ENCODE assay signal across 9 cellular contexts in the genomic region with DNA sequence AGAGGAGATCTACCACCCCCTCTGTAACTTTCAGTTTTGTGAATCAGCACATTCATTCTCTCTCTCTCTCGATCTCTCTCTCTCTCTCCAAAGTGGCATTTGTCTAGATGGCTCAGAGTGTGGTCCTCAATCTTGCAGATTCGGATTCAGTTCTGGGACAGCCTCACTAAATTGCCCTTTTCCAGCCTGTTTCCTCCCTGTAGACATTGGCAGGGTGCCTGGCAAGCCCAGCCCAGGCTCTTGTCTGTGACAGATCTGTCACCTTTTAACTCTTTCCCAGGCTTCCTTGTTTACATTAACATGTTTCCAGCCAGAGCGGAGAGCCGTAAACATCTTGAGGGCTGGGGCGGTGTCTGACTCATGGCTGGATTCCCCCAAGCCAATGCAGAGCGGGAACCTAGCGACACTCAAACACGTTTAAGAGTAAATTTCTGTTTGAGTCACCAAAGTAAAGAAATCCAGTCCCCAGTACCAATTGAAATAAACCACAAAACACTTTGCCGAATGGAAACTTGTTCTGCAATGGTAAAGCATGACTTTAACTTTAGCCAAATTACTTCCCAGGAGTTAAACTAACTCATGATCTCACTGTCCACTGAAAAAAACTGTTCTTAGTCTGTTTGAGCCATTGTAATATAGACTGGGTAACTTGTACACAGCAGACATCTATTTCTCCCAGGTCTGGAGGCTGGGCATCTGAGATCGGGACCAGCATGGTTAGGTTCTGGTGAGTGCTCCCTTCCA.
DNase-seq lines count a peak whose midpoint lies in the region; ATAC-seq lines count a peak whose summit lies in the region.
"Had no signal": no experiment of that assay in that cellular context is flagged by ENCODE, and none has a peak within 500 bp of the region (broad histone marks: within the 10 kb centered on the region; RNA-seq: fewer than 3 reads in every experiment).

No MANE protein-coding gene starts in this region.

- ATAC-seq in HG03342 (IDR thresholded peaks at IDR 0.05; ENCODE audit: unreplicated experiment) (peak; percentile 84), GM19467 (IDR thresholded peaks at IDR 0.05; ENCODE audit: unreplicated experiment) (no peak)
- ATAC-seq in stimulated activated naive B cell treated with anti-CD40 and anti-IgM and Interleukin-4, amounts not matched to agents 10 μg/mL and 1 μg/mL and 100 μg/mL, for 72 hours (replicated peaks), result peak; percentile 90

- peaks cover 4% of the 10 kb centered on the region in 2 donors for H3K4me1 Mint-ChIP-seq in stimulated activated naive B cell treated with anti-CD40 and anti-IgM and Interleukin-4, amounts not matched to agents 10 μg/mL and 1 μg/mL and 100 μg/mL, for 72 hours

- H3K9me3 Mint-ChIP-seq in stimulated activated naive B cell treated with anti-CD40 and anti-IgM and Interleukin-4, amounts not matched to agents 10 μg/mL and 1 μg/mL and 100 μg/mL, for 72 hours, result peaks cover 7 to 9% of the 10 kb centered on the region in 2 donors
- H3K9me3 Mint-ChIP-seq: dendritic cell treated with granulocyte-macrophage colony-stimulating factor and Interleukin-4, amounts not matched to agents 40 ng/mL and 50 ng/mL, for 4 days had no signal

- peak overlapping the region; percentile 65 for H3K27ac Mint-ChIP-seq in stimulated activated naive B cell treated with anti-CD40 and anti-IgM and Interleukin-4, amounts not matched to agents 10 μg/mL and 1 μg/mL and 100 μg/mL, for 72 hours
- H3K27ac Mint-ChIP-seq: dendritic cell treated with granulocyte-macrophage colony-stimulating factor and Interleukin-4, amounts not matched to agents 40 ng/mL and 50 ng/mL, for 4 days had no signal

- peak overlapping the region in 1 of 2 donors; percentile 38 for H3K4me3 Mint-ChIP-seq in stimulated activated naive B cell treated with anti-CD40 and anti-IgM and Interleukin-4, amounts not matched to agents 10 μg/mL and 1 μg/mL and 100 μg/mL, for 72 hours
- H3K4me3 Mint-ChIP-seq: dendritic cell treated with granulocyte-macrophage colony-stimulating factor and Interleukin-4, amounts not matched to agents 40 ng/mL and 50 ng/mL, for 4 days had no signal

- peaks cover 0 to 7% of the 10 kb centered on the region in 2 donors for H3K36me3 Mint-ChIP-seq in stimulated activated naive B cell treated with anti-CD40 and anti-IgM and Interleukin-4, amounts not matched to agents 10 μg/mL and 1 μg/mL and 100 μg/mL, for 72 hours

- H3K27me3 Mint-ChIP-seq in stimulated activated naive B cell treated with anti-CD40 and anti-IgM and Interleukin-4, amounts not matched to agents 10 μg/mL and 1 μg/mL and 100 μg/mL, for 72 hours, result peaks cover 26 to 48% of the 10 kb centered on the region in 2 donors

- peak; percentile 75 for DNase-seq in stimulated activated CD4-positive, alpha-beta T cell treated with anti-CD3 and anti-CD28 coated beads, Interleukin-15, amount 100 ng/mL, for 24 hours
- no peak for DNase-seq in stimulated activated CD4-positive, alpha-beta T cell treated with anti-CD3 and anti-CD28 coated beads, Interleukin-12 subunit alpha, Interleukin-12 subunit beta, amount 100 ng/mL, for 4 hours
- DNase-seq in SHP77 treated with DMSO at 0.1 percent for 48 hours (lab: John Stamatoyannopoulos, UW), result peak; percentile 40
- peak; percentile 2 for DNase-seq in fibroblast of the conjunctiva (ENCODE audit: low read depth)
- no peak for DNase-seq in stimulated activated naive B cell treated with anti-CD40 and anti-IgM and Interleukin-4, amounts not matched to agents 10 μg/mL and 1 μg/mL and 100 μg/mL, for 72 hours
- no peak for DNase-seq in NAMALWA (ENCODE audit: low spot score)

Comparison
In these comparisons a context has a peak if more than half of its experiments do, and no peak if none do; other contexts are left out.
1. DNase-seq: peak in stimulated activated CD4-positive, alpha-beta T cell treated with anti-CD3 and anti-CD28 coated beads, Interleukin-15, amount 100 ng/mL, for 24 hours (single experiment), SHP77 treated with DMSO at 0.1 percent for 48 hours (single experiment) and fibroblast of the conjunctiva (single experiment); none in stimulated activated CD4-positive, alpha-beta T cell treated with anti-CD3 and anti-CD28 coated beads, Interleukin-12 subunit alpha, Interleukin-12 subunit beta, amount 100 ng/mL, for 4 hours (single experiment), stimulated activated naive B cell treated with anti-CD40 and anti-IgM and Interleukin-4, amounts not matched to agents 10 μg/mL and 1 μg/mL and 100 μg/mL, for 72 hours (single experiment) and NAMALWA (single experiment).